Comparison of ENCODE assay signal across 8 cellular contexts in the genomic region with DNA sequence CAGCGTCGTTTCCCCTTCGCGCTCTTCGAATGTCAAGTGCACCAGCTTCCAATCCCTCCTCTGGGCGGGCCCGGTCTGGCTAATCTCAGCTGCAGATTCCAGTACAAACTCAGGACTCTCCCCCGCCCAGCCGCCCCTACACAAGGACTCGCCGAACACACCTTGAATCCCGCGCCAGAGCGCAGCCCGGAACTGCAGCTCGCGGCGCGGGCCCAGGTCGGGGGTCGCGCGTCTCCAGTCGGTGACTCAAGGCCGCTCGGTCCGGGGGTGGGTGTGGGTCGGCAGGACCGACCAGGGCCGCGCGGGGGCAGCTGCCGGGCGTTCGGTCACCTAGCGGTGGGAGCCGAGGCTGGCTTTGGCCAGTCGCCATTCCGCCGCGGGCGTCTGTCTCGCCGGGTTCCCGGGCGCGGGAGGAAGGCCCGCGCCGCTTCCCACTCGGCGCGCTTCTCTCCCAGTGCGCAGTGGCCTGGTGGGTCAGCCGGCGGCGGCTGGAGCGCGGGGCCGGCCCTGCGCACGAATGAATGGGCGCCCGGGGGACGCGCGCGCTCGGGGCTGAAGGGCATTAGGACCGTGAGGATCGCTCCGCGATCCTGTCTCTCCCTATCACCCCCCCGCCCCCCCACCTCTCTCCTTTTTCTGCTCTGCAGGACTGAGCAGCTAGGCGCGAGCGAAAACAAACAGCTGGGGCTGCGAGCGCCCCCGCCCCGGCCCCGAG. TPM values are rescaled to one million over a fixed set of nuclear protein-coding genes. Genes with fewer than 3 reads are reported as not detected.
DNase-seq lines count a peak whose midpoint lies in the region; ATAC-seq and TF ChIP-seq lines count a peak whose summit lies in the region.

A gene (plus strand): TSS at position 628 of the 715 bp plus-strand sequence. CDS start 133 bp downstream, outside the sequence.

- no peak within 1 kb of the TSS for H3K18ac ChIP-seq in mesendoderm (ENCODE audit: low read length)

- H3K4me3 ChIP-seq in dorsolateral prefrontal cortex = peak within 1 kb of the TSS; percentile 43 to 85 (median 70)
- H3K4me3 ChIP-seq in mesendoderm (ENCODE audit: low read length) = peak within 1 kb of the TSS; percentile 46
- peak within 1 kb of the TSS; percentile 53 to 54 for H3K4me3 ChIP-seq in vagina

- H3K4me1 ChIP-seq in mesendoderm (ENCODE audit: control insufficient read depth, low read depth, low read length) (no peaks in the 10 kb centered on the region), vagina (peaks cover 29% of the 10 kb centered on the region)

- peaks cover 4% of the 10 kb centered on the region for H3K4me1 Mint-ChIP-seq in activated CD4-positive, alpha-beta T cell treated with anti-CD3 and anti-CD28 coated beads, Interleukin-2, amount 10 ng/mL, durations not matched to agents 24 days and 14 days
- no peaks in the 10 kb centered on the region for H3K4me1 Mint-ChIP-seq in natural killer cell treated with Interleukin-12 subunit alpha and Interleukin-12 subunit beta and Interleukin-15 and Interleukin-18, amount 100 ng/mL, for 72 hours (ENCODE audit: low read depth in 2 of 2)

- H2BK15ac ChIP-seq in mesendoderm (replicated peaks; ENCODE audit: low read depth) = no peak within 1 kb of the TSS

- TF ChIP-seq CTCF in dorsolateral prefrontal cortex (IDR thresholded peaks at IDR 0.05 in 54 of 56, conservative IDR thresholded peaks at IDR 0.05 in 2 of 56; ENCODE audit: low read depth in 1 of 56, partially characterized antibody in 56 of 56) = peak in 35 of 56 donors; percentile 7 to 52 (median 22)
- TF ChIP-seq CTCF in vagina (IDR thresholded peaks at IDR 0.05) = peak in 1 of 3 experiments; percentile 16

- H3K36me3 ChIP-seq in mesendoderm (ENCODE audit: control insufficient read depth, insufficient read depth, low read length) (no peaks in the 10 kb centered on the region), vagina (no peaks in the 10 kb centered on the region)

- no peaks in the 10 kb centered on the region for H3K36me3 Mint-ChIP-seq in activated CD4-positive, alpha-beta T cell treated with anti-CD3 and anti-CD28 coated beads, Interleukin-2, amount 10 ng/mL, durations not matched to agents 24 days and 14 days (ENCODE audit: low read depth)
- H3K36me3 Mint-ChIP-seq in natural killer cell treated with Interleukin-12 subunit alpha and Interleukin-12 subunit beta and Interleukin-15 and Interleukin-18, amount 100 ng/mL, for 72 hours = no peaks in the 10 kb centered on the region

- no peak within 1 kb of the TSS for H2AK5ac ChIP-seq in mesendoderm (ENCODE audit: low read length)

- H3K79me1 ChIP-seq in mesendoderm (ENCODE audit: low read length) = no peaks in the 10 kb centered on the region

- H3K27ac ChIP-seq in dorsolateral prefrontal cortex (peak within 1 kb of the TSS in 27 of 59 donors; percentile 8 to 76 (median 43)), mesendoderm (ENCODE audit: low read depth, low read length) (no peak within 1 kb of the TSS), vagina (peak within 1 kb of the TSS; percentile 53)

- no peak for TF ChIP-seq POLR2A in vagina (IDR thresholded peaks at IDR 0.05)

- H3K4ac ChIP-seq in mesendoderm (ENCODE audit: low read depth, low read length) = no peak within 1 kb of the TSS

- no peak within 1 kb of the TSS for H4K5ac ChIP-seq in mesendoderm (ENCODE audit: low read length)

- H3K79me2 ChIP-seq in mesendoderm (ENCODE audit: control insufficient read depth, insufficient read depth, low read length) = no peaks in the 10 kb centered on the region

- H2BK120ac ChIP-seq in mesendoderm (ENCODE audit: low read depth, low read length) = no peak within 1 kb of the TSS

- H3K27ac Mint-ChIP-seq in activated CD4-positive, alpha-beta T cell treated with anti-CD3 and anti-CD28 coated beads, Interleukin-2, amount 10 ng/mL, durations not matched to agents 24 days and 14 days = no peak within 1 kb of the TSS
- no peak within 1 kb of the TSS for H3K27ac Mint-ChIP-seq in natural killer cell treated with Interleukin-12 subunit alpha and Interleukin-12 subunit beta and Interleukin-15 and Interleukin-18, amount 100 ng/mL, for 72 hours

- intact Hi-C loops in activated CD4-positive, alpha-beta T cell treated with anti-CD3 and anti-CD28 coated beads, Interleukin-2, amount 10 ng/mL, durations not matched to agents 24 days and 14 days (cut with micrococcal nuclease) = loop anchor here (1.0 to 5.0 kb wide), 2 partner anchors 203 to 313 kb away; a partner anchor contains a TSS
- intact Hi-C loops in dorsolateral prefrontal cortex (cut with DNase I) (loop anchor here (10.0 kb wide), 2 partner anchors 95 to 135 kb away; a partner anchor contains a TSS), vagina (cut with DNase I) (loop anchor here (10.0 kb wide), 1 partner anchor 95 kb away; no protein-coding TSS in a partner anchor)

- no peak within 1 kb of the TSS for H2BK5ac ChIP-seq in mesendoderm (ENCODE audit: low read length)

- no peaks in the 10 kb centered on the region for H3K9me3 Mint-ChIP-seq in activated CD4-positive, alpha-beta T cell treated with anti-CD3 and anti-CD28 coated beads, Interleukin-2, amount 10 ng/mL, durations not matched to agents 24 days and 14 days
- no peaks in the 10 kb centered on the region for H3K9me3 Mint-ChIP-seq in natural killer cell treated with Interleukin-12 subunit alpha and Interleukin-12 subunit beta and Interleukin-15 and Interleukin-18, amount 100 ng/mL, for 72 hours

- peak within 1 kb of the TSS; percentile 81 for H3K56ac ChIP-seq in mesendoderm (ENCODE audit: low read length)

- H3K9me3 ChIP-seq in vagina = no peaks in the 10 kb centered on the region

- ATAC-seq in natural killer cell treated with Interleukin-12 subunit alpha and Interleukin-12 subunit beta and Interleukin-15 and Interleukin-18, amount 100 ng/mL, for 72 hours = no peak

- H3K4me2 ChIP-seq in mesendoderm (ENCODE audit: low read length) = peak within 1 kb of the TSS; percentile 99

- H3K4me3 Mint-ChIP-seq in activated CD4-positive, alpha-beta T cell treated with anti-CD3 and anti-CD28 coated beads, Interleukin-2, amount 10 ng/mL, durations not matched to agents 24 days and 14 days = peak within 1 kb of the TSS; percentile 61
- H3K4me3 Mint-ChIP-seq in natural killer cell treated with Interleukin-12 subunit alpha and Interleukin-12 subunit beta and Interleukin-15 and Interleukin-18, amount 100 ng/mL, for 72 hours = no peak within 1 kb of the TSS

- no CpG with 5 or more reads among the region's 82 CpGs for WGBS in mesendoderm (ENCODE audit: extremely low coverage, insufficient coverage, low lambda C conversion rate)

- no peak within 1 kb of the TSS for H4K8ac ChIP-seq in mesendoderm (ENCODE audit: low read depth, low read length)

- peak within 1 kb of the TSS; percentile 57 for H3K9ac ChIP-seq in mesendoderm (ENCODE audit: low read length)

- H3K27me3 Mint-ChIP-seq in activated CD4-positive, alpha-beta T cell treated with anti-CD3 and anti-CD28 coated beads, Interleukin-2, amount 10 ng/mL, durations not matched to agents 24 days and 14 days = peaks cover 65% of the 10 kb centered on the region
- H3K27me3 Mint-ChIP-seq in natural killer cell treated with Interleukin-12 subunit alpha and Interleukin-12 subunit beta and Interleukin-15 and Interleukin-18, amount 100 ng/mL, for 72 hours = peaks cover 31 to 48% of the 10 kb centered on the region in 2 donors

- DNase-seq in activated CD4-positive, alpha-beta T cell treated with anti-CD3 and anti-CD28 coated beads, Interleukin-2, amount 10 ng/mL, durations not matched to agents 24 days and 14 days = no peak
- no peak for DNase-seq in activated CD4-positive, alpha-beta T cell treated with anti-CD3 and anti-CD28 coated beads for 1 hour
- DNase-seq in NCI-H524 treated with DMSO at 0.1 percent for 48 hours (lab: John Stamatoyannopoulos, UW) = peak; percentile 33
- peak in 7 of 10 donors; percentile 38 to 58 (median 49) for DNase-seq in dorsolateral prefrontal cortex
- peak; percentile 66 for DNase-seq in mesendoderm
- no peak for DNase-seq in vagina (ENCODE audit: extremely low spot score in 2 of 2)
- DNase-seq in natural killer cell treated with Interleukin-12 subunit alpha and Interleukin-12 subunit beta and Interleukin-15 and Interleukin-18, amount 100 ng/mL, for 72 hours (ENCODE audit: low spot score) = no peak
- no peak for DNase-seq in stimulated activated CD4-positive, alpha-beta T cell treated with anti-CD3 and anti-CD28 coated beads, Interleukin-12 subunit alpha, Interleukin-12 subunit beta, amount 100 ng/mL, for 4 hours

- H3K23ac ChIP-seq in mesendoderm (ENCODE audit: low read length) = peak within 1 kb of the TSS; percentile 4

- H3K27me3 ChIP-seq in dorsolateral prefrontal cortex = peaks cover 0 to 25% (median 0%) of the 10 kb centered on the region in 45 donors
- peaks cover 9% of the 10 kb centered on the region for H3K27me3 ChIP-seq in mesendoderm (ENCODE audit: insufficient read depth, low read length, poor library complexity)
- no peaks in the 10 kb centered on the region for H3K27me3 ChIP-seq in vagina

RNA-seq across cellular contexts. Expression of the gene that starts here (rescaled TPM):
- 0.05 TPM in 1 of 2 replicates, not detected in the other for total RNA-seq in activated CD4-positive, alpha-beta T cell treated with anti-CD3 and anti-CD28 coated beads, Interleukin-2, amount 10 ng/mL, durations not matched to agents 24 days and 14 days
- total RNA-seq in dorsolateral prefrontal cortex (10 to 100 TPM; 17.2 to 81.2 (median 55.6) TPM), vagina (5.2 TPM)
- polyA plus RNA-seq in mesendoderm (2013, experiment 1 of 2) = 1.5 TPM
- 1.5 TPM for polyA plus RNA-seq in mesendoderm (2013, experiment 2 of 2)
- total RNA-seq in natural killer cell treated with Interleukin-12 subunit alpha and Interleukin-12 subunit beta and Interleukin-15 and Interleukin-18, amount 100 ng/mL, for 72 hours = under 1 TPM in 1 of 2 donors, not detected in 1; 0.05 TPM

Comparison
In these comparisons a context has a peak if more than half of its experiments do, and no peak if none do; other contexts are left out.
1. DNase-seq: peak in NCI-H524 treated with DMSO at 0.1 percent for 48 hours (single experiment), dorsolateral prefrontal cortex (7 of 10) and mesendoderm (single experiment); none in activated CD4-positive, alpha-beta T cell treated with anti-CD3 and anti-CD28 coated beads, Interleukin-2, amount 10 ng/mL, durations not matched to agents 24 days and 14 days (single experiment), activated CD4-positive, alpha-beta T cell treated with anti-CD3 and anti-CD28 coated beads for 1 hour (single experiment), vagina (0 of 2), natural killer cell treated with Interleukin-12 subunit alpha and Interleukin-12 subunit beta and Interleukin-15 and Interleukin-18, amount 100 ng/mL, for 72 hours (single experiment) and stimulated activated CD4-positive, alpha-beta T cell treated with anti-CD3 and anti-CD28 coated beads, Interleukin-12 subunit alpha, Interleukin-12 subunit beta, amount 100 ng/mL, for 4 hours (single experiment).
2. Peak in every context shown above with its lines, with median percentiles within 50 percentile points of each other: H3K4me3 ChIP-seq.